ENCODE assay signal across 8 cellular contexts in the genomic region with DNA sequence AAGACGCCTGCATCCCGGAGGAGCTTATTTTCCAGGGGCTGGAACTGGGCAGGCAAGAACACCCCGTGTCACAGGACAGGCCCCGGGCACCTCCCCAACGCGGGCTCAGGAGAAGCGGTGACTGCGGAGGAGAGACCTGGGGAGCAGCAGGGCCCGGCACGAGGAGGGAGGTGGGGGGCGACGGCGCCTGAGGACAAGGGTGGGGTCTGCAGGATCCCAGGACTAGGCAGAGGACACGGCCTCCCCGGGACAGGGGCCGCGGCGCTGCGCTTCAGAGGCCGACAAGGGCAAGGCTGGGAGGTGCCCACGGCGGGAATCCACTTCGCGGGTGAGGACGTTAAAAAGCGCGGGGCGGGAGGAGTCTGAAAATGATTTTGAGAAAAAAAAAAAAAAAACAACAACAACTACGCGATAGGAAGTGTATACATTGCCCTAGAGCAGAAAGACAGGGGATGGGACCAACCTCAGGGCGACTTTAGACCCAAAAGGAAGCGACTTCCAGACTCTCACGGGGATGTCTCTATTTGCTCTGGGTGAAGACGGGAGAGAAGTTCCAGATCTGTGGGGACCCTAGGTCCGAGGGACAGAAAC. TPM values are rescaled to one million over a fixed set of nuclear protein-coding genes. Genes with fewer than 3 reads are reported as not detected.
DNase-seq lines count a peak whose midpoint lies in the region; ATAC-seq and TF ChIP-seq lines count a peak whose summit lies in the region.

No MANE protein-coding gene starts in this region.

- no peaks in the 10 kb centered on the region for H3K27me3 Mint-ChIP-seq in central memory CD8-positive, alpha-beta T cell

- H3K36me3 Mint-ChIP-seq in central memory CD8-positive, alpha-beta T cell (ENCODE audit: insufficient read depth) = peaks cover 14% of the 10 kb centered on the region

- peak overlapping the region; percentile 90 for H3K27ac Mint-ChIP-seq in central memory CD8-positive, alpha-beta T cell (ENCODE audit: low read depth)

- H3K9me3 Mint-ChIP-seq in central memory CD8-positive, alpha-beta T cell = no peaks in the 10 kb centered on the region

- H3K4me1 Mint-ChIP-seq in central memory CD8-positive, alpha-beta T cell = peaks cover 32% of the 10 kb centered on the region

- H3K4me3 Mint-ChIP-seq in central memory CD8-positive, alpha-beta T cell = peak overlapping the region; percentile 88

- DNase-seq in DMS 273 (lab: John Stamatoyannopoulos, UW; ENCODE audit: unreplicated experiment) (peak; percentile 62), DMS 273 treated with DMSO at 0.1 percent for 48 hours (lab: John Stamatoyannopoulos, UW) (no peak), left lobe of liver (ENCODE audit: low spot score) (peak; percentile 54), pons (ENCODE audit: low spot score) (no peak)
- peak; percentile 10 to 22 for DNase-seq in central memory CD8-positive, alpha-beta T cell (ENCODE audit: low spot score in 2 of 2)
- peak; percentile 39 for DNase-seq in stimulated activated CD4-positive, alpha-beta T cell treated with anti-CD3 and anti-CD28 coated beads, Interleukin-4, amount 100 ng/mL, for 24 hours

- no peak for TF ChIP-seq CTCF in VCaP (conservative IDR thresholded peaks at IDR 0.05)

- peak overlapping the region; percentile 89 for H3K27ac ChIP-seq in VCaP

- peak; percentile 36 for ATAC-seq in HG03159 (IDR thresholded peaks at IDR 0.05; ENCODE audit: unreplicated experiment)
- peak; percentile 69 for ATAC-seq in central memory CD8-positive, alpha-beta T cell (replicated peaks; ENCODE audit: extremely low read depth, poor library complexity, severe bottlenecking)
- ATAC-seq in left lobe of liver = peak; percentile 47

RNA-seq across cellular contexts. Expression of a gene that starts 44.9 kb away (rescaled TPM):
- 4.3 TPM for total RNA-seq in left lobe of liver

RNA-seq across cellular contexts. Expression of a gene that starts 51.7 kb away (rescaled TPM):
- 3.4 TPM for total RNA-seq in left lobe of liver

Comparison
In these comparisons a context has a peak if more than half of its experiments do, and no peak if none do; other contexts are left out.
1. DNase-seq: peak in DMS 273 (single experiment), central memory CD8-positive, alpha-beta T cell (2 of 2), left lobe of liver (single experiment) and stimulated activated CD4-positive, alpha-beta T cell treated with anti-CD3 and anti-CD28 coated beads, Interleukin-4, amount 100 ng/mL, for 24 hours (single experiment); none in DMS 273 treated with DMSO at 0.1 percent for 48 hours (single experiment) and pons (single experiment).
2. Peak in every context shown above with its lines, with median percentiles within 50 percentile points of each other: ATAC-seq.